23 cellular contexts compared by ENCODE assay signal in the genomic region with DNA sequence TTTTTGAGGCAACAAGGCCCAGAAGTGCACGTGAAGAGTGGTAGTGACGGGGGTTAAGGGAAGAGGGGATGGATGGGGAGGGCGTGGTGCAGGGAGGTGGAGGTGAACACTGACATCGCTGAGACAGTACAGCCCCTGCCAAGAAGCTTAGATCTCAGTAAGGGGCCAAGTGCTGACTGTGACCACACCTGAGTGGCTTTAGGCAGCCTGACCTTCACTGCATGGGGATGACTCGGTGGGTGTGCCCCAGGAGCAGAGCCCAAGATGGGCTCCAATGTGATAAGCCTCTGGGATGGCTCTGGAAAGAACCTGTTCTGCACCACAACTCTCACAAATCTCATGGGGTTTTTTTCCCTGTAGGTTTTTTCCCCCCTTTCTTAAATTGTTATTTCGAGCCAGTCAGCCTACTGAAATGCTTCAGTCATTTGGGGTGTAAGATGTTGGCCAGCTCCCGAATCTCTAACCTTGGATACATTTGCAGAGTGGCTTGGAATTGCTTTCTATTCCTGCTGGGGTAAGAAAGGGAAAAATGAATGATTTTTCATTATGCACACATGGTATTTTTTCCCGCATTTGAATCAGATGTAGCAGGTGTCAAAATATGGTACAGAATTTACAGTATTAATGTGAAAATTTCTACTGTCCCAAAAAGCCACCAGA.
"Had no signal": no experiment of that assay in that cellular context is flagged by ENCODE, and none has a peak within 500 bp of the region (broad histone marks: within the 10 kb centered on the region; RNA-seq: fewer than 3 reads in every experiment).

No MANE protein-coding gene starts in this region.

- H3K9me3 ChIP-seq: colonic mucosa, gastrocnemius medialis, left ventricle myocardium inferior, psoas muscle, suprapubic skin, transverse colon had no signal

- H3K4me1 ChIP-seq: colonic mucosa, gastrocnemius medialis, left ventricle myocardium inferior, psoas muscle, suprapubic skin, transverse colon had no signal

- H3K27me3 ChIP-seq: brain microvascular endothelial cell, colonic mucosa, gastrocnemius medialis, suprapubic skin, transverse colon had no signal

- H3K9me3 Mint-ChIP-seq: activated CD4-positive, alpha-beta T cell treated with anti-CD3 and anti-CD28 coated beads, Interleukin-2, amount 10 ng/mL, durations not matched to agents 24 days and 14 days; activated CD8-positive, alpha-beta T cell treated with anti-CD3 and anti-CD28 coated beads for 36 hours; activated T-cell treated with anti-CD3 and anti-CD28 coated beads, Interleukin-2, amount 50 U/mL, for 24 hours; activated T-helper 2 cell treated with anti-CD3 and anti-CD28 coated beads, Interferon-gamma antibody, Interleukin-2, Interleukin-4, amounts not matched to agents 10 μg/mL and 5 μg/mL and 100 μg/mL, durations not matched to agents 14 hours and 24 hours and 36 hours; nephron; stimulated activated naive CD8-positive, alpha-beta T cell treated with anti-CD3 and anti-CD28 coated beads, Interleukin-15, Interleukin-2, amounts not matched to agents 100 ng/mL and 50 ng/mL, for 24 hours had no signal

- H3K4me3 Mint-ChIP-seq: activated CD4-positive, alpha-beta T cell treated with anti-CD3 and anti-CD28 coated beads, Interleukin-2, amount 10 ng/mL, durations not matched to agents 24 days and 14 days; activated CD8-positive, alpha-beta T cell treated with anti-CD3 and anti-CD28 coated beads for 36 hours; activated T-cell treated with anti-CD3 and anti-CD28 coated beads, Interleukin-2, amount 50 U/mL, for 24 hours; nephron; stimulated activated naive CD8-positive, alpha-beta T cell treated with anti-CD3 and anti-CD28 coated beads, Interleukin-15, Interleukin-2, amounts not matched to agents 100 ng/mL and 50 ng/mL, for 24 hours had no signal

- DNase-seq: activated CD4-positive, alpha-beta T cell treated with anti-CD3 and anti-CD28 coated beads, Interleukin-2, amount 10 ng/mL, durations not matched to agents 24 days and 14 days; activated CD4-positive, CD25-positive, alpha-beta regulatory T cell; activated CD8-positive, alpha-beta T cell treated with anti-CD3 and anti-CD28 coated beads for 36 hours; activated naive CD4-positive, alpha-beta T cell treated with Interleukin-2 at 50 U/mL for 16 hours; activated T-cell treated with anti-CD3 and anti-CD28 coated beads, Interleukin-2, amount 50 U/mL, for 24 hours; anterior cingulate cortex; brain microvascular endothelial cell; central memory CD4-positive, alpha-beta T cell; colonic mucosa; erythroblast; gastrocnemius medialis; head of caudate nucleus; left ventricle myocardium inferior; mammary epithelial cell; midbrain; psoas muscle; right cardiac atrium; stimulated activated CD4-positive, alpha-beta T cell treated with anti-CD3 and anti-CD28 coated beads, Interleukin-2, amount 100 ng/mL, for 24 hours; transverse colon had no signal

- ATAC-seq: activated CD8-positive, alpha-beta T cell treated with anti-CD3 and anti-CD28 coated beads for 36 hours; gastrocnemius medialis; psoas muscle; right cardiac atrium had no signal

- H3K4me1 Mint-ChIP-seq: activated CD4-positive, alpha-beta T cell treated with anti-CD3 and anti-CD28 coated beads, Interleukin-2, amount 10 ng/mL, durations not matched to agents 24 days and 14 days; nephron had no signal

- H3K27ac Mint-ChIP-seq: activated CD4-positive, alpha-beta T cell treated with anti-CD3 and anti-CD28 coated beads, Interleukin-2, amount 10 ng/mL, durations not matched to agents 24 days and 14 days; activated CD8-positive, alpha-beta T cell treated with anti-CD3 and anti-CD28 coated beads for 36 hours; activated T-cell treated with anti-CD3 and anti-CD28 coated beads, Interleukin-2, amount 50 U/mL, for 24 hours; activated T-helper 2 cell treated with anti-CD3 and anti-CD28 coated beads, Interferon-gamma antibody, Interleukin-2, Interleukin-4, amounts not matched to agents 10 μg/mL and 5 μg/mL and 100 μg/mL, durations not matched to agents 14 hours and 24 hours and 36 hours; nephron; stimulated activated naive CD8-positive, alpha-beta T cell treated with anti-CD3 and anti-CD28 coated beads, Interleukin-15, Interleukin-2, amounts not matched to agents 100 ng/mL and 50 ng/mL, for 24 hours had no signal

- H3K4me3 ChIP-seq: colonic mucosa, gastrocnemius medialis, left ventricle myocardium inferior, psoas muscle, suprapubic skin, transverse colon had no signal

- H3K27me3 Mint-ChIP-seq: activated CD8-positive, alpha-beta T cell treated with anti-CD3 and anti-CD28 coated beads for 36 hours; activated T-cell treated with anti-CD3 and anti-CD28 coated beads, Interleukin-2, amount 50 U/mL, for 24 hours; stimulated activated naive CD8-positive, alpha-beta T cell treated with anti-CD3 and anti-CD28 coated beads, Interleukin-15, Interleukin-2, amounts not matched to agents 100 ng/mL and 50 ng/mL, for 24 hours had no signal

- H3K27ac ChIP-seq: brain microvascular endothelial cell, colonic mucosa, gastrocnemius medialis, left ventricle myocardium inferior, psoas muscle, suprapubic skin, transverse colon had no signal

- H3K36me3 ChIP-seq: brain microvascular endothelial cell, colonic mucosa, gastrocnemius medialis, left ventricle myocardium inferior, suprapubic skin, transverse colon had no signal
